Comparison of ENCODE assay signal across 8 cellular contexts in the genomic region with DNA sequence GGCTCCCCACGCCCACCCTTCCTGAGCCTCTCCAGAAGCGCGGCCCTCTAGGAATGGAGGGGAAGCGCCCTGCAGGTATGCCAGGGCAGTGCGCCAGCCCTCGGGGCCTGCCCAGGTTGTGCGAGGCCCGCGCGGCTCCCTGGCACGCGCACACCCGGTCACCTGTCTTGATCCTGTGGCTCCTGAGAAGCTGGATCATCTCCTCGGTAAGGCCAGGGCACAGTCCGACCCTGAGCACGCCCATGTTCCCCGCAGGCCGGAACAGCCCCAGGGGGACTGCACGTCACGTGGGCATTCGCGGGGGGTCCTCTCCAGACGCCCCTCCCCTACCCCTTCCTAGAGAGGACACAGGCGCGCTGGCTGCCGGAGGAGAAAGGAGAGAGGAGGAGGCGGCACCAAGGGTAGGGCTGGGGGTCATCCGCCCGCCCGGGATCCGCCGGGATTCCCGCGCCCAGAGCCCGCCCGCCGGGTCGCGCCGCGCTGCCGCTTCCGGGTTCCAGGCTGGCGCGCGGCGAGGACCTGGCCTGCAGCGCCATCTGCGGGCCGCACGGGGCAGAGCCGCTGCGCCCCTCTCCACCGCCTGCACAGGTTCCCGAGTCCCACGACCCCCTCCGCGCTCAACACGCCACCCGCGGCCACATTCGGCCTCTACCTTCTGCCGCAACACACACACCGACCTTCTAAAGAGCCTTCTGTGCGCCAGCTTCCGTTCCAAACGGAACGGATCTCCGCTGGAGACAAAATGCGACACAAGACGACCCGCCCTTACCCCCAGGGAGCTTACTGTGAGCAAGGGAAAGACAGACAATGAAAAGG. TPM values are rescaled to one million over a fixed set of nuclear protein-coding genes. Genes with fewer than 3 reads are reported as not detected.
A peak's percentile ranks its signal among the peaks of the same experiment; 100 is the strongest.
DNase-seq lines count a peak whose midpoint lies in the region; ATAC-seq and TF ChIP-seq lines count a peak whose summit lies in the region.

A gene (minus strand): TSS at position 491 of the 816 bp plus-strand sequence. CDS start 247 bp downstream, at position 244.

- H3K27ac ChIP-seq in WERI-Rb-1 (peak within 1 kb of the TSS; percentile 69), mammary epithelial cell (ENCODE audit: insufficient read depth, low read depth, low read length) (peak within 1 kb of the TSS; percentile 48), smooth muscle cell (ENCODE audit: low read depth) (no peak within 1 kb of the TSS)

- WGBS in mammary epithelial cell (ENCODE audit: low coverage, missing lambda C conversion rate): 1% methylated on average over 36 of the region's 72 CpGs
- WGBS in smooth muscle cell (ENCODE audit: low lambda C conversion rate): 1% methylated on average over 56 of the region's 72 CpGs

- no peaks in the 10 kb centered on the region for H4K20me1 ChIP-seq in mammary epithelial cell (ENCODE audit: insufficient read depth, low read length)
- H4K20me1 ChIP-seq in smooth muscle cell (ENCODE audit: low read depth): no peaks in the 10 kb centered on the region

- no peaks in the 10 kb centered on the region for H3F3A ChIP-seq in smooth muscle cell (ENCODE audit: low read depth)

- DNase-seq in NK-92 treated with Interleukin-12 subunit alpha and Interleukin-12 subunit beta, amount 100 ng/mL, for 24 hours (lab: John Stamatoyannopoulos, UW): peak; percentile 60
- DNase-seq in NK-92 (lab: John Stamatoyannopoulos, UW; ENCODE audit: unreplicated experiment) (no peak), NCI-H2171 (lab: John Stamatoyannopoulos, UW) (peak; percentile 81), WERI-Rb-1 (peak; percentile 83), mammary epithelial cell (peak; percentile 55), iPS-NIHi11 (ENCODE audit: low spot score) (peak; percentile 94), smooth muscle cell (lab: John Stamatoyannopoulos, UW; ENCODE audit: unreplicated experiment) (peak; percentile 37)

- intact Hi-C loops in mammary epithelial cell (cut with micrococcal nuclease): loop anchor here (1.0 to 10.0 kb wide), 4 partner anchors 485 to 699 kb away; no protein-coding TSS in a partner anchor

- CTCF ChIA-PET in mammary epithelial cell (lab: Charles Lee; ENCODE audit: low non-redundant PET): interaction anchor here (0.6 kb wide), 1 partner anchor 161 kb away, joined by 4 read pairs; no protein-coding TSS in a partner anchor

- peaks cover 15% of the 10 kb centered on the region for H3K79me2 ChIP-seq in mammary epithelial cell (ENCODE audit: insufficient read depth, low read length)
- H3K79me2 ChIP-seq in smooth muscle cell (ENCODE audit: low read depth): peaks cover 7% of the 10 kb centered on the region

- ATAC-seq in HG03066 (IDR thresholded peaks at IDR 0.05; ENCODE audit: low read depth, unreplicated experiment): peak; percentile 75

- BruUV-seq in mammary epithelial cell (replicated peaks; lab: Mats Ljungman, UMichigan): TSS peak; percentile 41

- TF ChIP-seq CTCF in WERI-Rb-1 (IDR thresholded peaks at IDR 0.05; ENCODE audit: low read depth, low read length) (peak; percentile 91), mammary epithelial cell (conservative IDR thresholded peaks at IDR 0.05 in 1 of 2, IDR thresholded peaks at IDR 0.05 in 1 of 2; ENCODE audit: extremely low read depth in 1 of 2, insufficient read depth in 1 of 2, low read depth in 1 of 2, low read length in 2 of 2) (peak; percentile 73 to 80), smooth muscle cell (IDR thresholded peaks at IDR 0.05; ENCODE audit: borderline replicate concordance, insufficient read depth, poor library complexity, severe bottlenecking) (peak; percentile 95)

- dilution Hi-C loops in mammary epithelial cell (cut with HindIII; ENCODE audit: low sequenced_read_pairs): no loop called here

- H3K27me3 ChIP-seq in WERI-Rb-1 (ENCODE audit: insufficient read depth, low read depth, severe bottlenecking): no peaks in the 10 kb centered on the region
- no peaks in the 10 kb centered on the region for H3K27me3 ChIP-seq in mammary epithelial cell (ENCODE audit: insufficient read depth, low read length)
- peaks cover 5% of the 10 kb centered on the region for H3K27me3 ChIP-seq in smooth muscle cell (ENCODE audit: low read depth)

- in situ Hi-C loops in mammary epithelial cell (cut with MboI; ENCODE audit: low sequenced_read_pairs in 2 of 2): loop anchor here (5.0 to 10.0 kb wide), 5 partner anchors 65 to 697 kb away; no protein-coding TSS in a partner anchor

- H3K4me2 ChIP-seq in mammary epithelial cell (ENCODE audit: insufficient read depth, low read depth, low read length): peak within 1 kb of the TSS; percentile 96
- peak within 1 kb of the TSS; percentile 95 for H3K4me2 ChIP-seq in smooth muscle cell

- peaks cover 3% of the 10 kb centered on the region; the same call in 1 of the 2 replicates for H3K36me3 ChIP-seq in WERI-Rb-1
- no peaks in the 10 kb centered on the region for H3K36me3 ChIP-seq in mammary epithelial cell (ENCODE audit: insufficient read depth, low read length)
- H3K36me3 ChIP-seq in smooth muscle cell (ENCODE audit: low read depth): no peaks in the 10 kb centered on the region

- H3K4me3 ChIP-seq in WERI-Rb-1 (ENCODE audit: low read depth, low read length) (peak within 1 kb of the TSS; percentile 66), mammary epithelial cell (replicated peaks in 1 of 3; ENCODE audit: insufficient read depth in 1 of 3, low read depth in 2 of 3, low read length in 3 of 3) (peak within 1 kb of the TSS; percentile 76 to 84 (median 82)), smooth muscle cell (peak within 1 kb of the TSS; percentile 94)

- H2AFZ ChIP-seq in mammary epithelial cell (ENCODE audit: low read depth, low read length): peak within 1 kb of the TSS; percentile 99
- H2AFZ ChIP-seq in smooth muscle cell (ENCODE audit: low read depth): peak within 1 kb of the TSS; percentile 96

- H3K9ac ChIP-seq in mammary epithelial cell (ENCODE audit: insufficient read depth, low read length): peak within 1 kb of the TSS; percentile 75
- peak within 1 kb of the TSS; percentile 60 for H3K9ac ChIP-seq in smooth muscle cell (ENCODE audit: low read depth)

- H3K4me1 ChIP-seq in mammary epithelial cell (ENCODE audit: insufficient read depth, low read length) (peaks cover 15% of the 10 kb centered on the region), smooth muscle cell (ENCODE audit: low read depth) (peaks cover 7% of the 10 kb centered on the region)

- no peaks in the 10 kb centered on the region for H3K9me3 ChIP-seq in WERI-Rb-1 (ENCODE audit: severe bottlenecking)
- no peaks in the 10 kb centered on the region for H3K9me3 ChIP-seq in mammary epithelial cell (replicated peaks; ENCODE audit: insufficient read depth, low read length)
- no peaks in the 10 kb centered on the region for H3K9me3 ChIP-seq in smooth muscle cell (replicated peaks; ENCODE audit: low read depth)

RNA-seq across cellular contexts. Expression of the gene that starts here (rescaled TPM):
- total RNA-seq in mammary epithelial cell (10 to 100 TPM in 1 of 2 donors, 1 to 10 TPM in 1; 8.5 to 15.0 TPM), smooth muscle cell (1.4 and 1.7 TPM in 2 replicates)
- polyA plus RNA-seq in mammary epithelial cell (9.9 TPM), smooth muscle cell (2.0 and 5.5 TPM in 2 replicates)
- 0.88 TPM for polyA minus RNA-seq in mammary epithelial cell
